In genomic region chrX:2187352-2188115, GRCh38 we compare ENCODE assay signal across 13 cellular contexts.
A peak's percentile ranks its signal among the peaks of the same experiment; 100 is the strongest.
DNase-seq lines count a peak whose midpoint lies in the region; ATAC-seq, FAIRE-seq and TF ChIP-seq lines count a peak whose summit lies in the region.
"Had no signal": no experiment of that assay in that cellular context is flagged by ENCODE, and none has a peak within 500 bp of the region (broad histone marks: within the 10 kb centered on the region; RNA-seq: fewer than 3 reads in every experiment).

No MANE protein-coding gene starts in this region.

- no peaks in the 10 kb centered on the region for H3K36me3 ChIP-seq in NT2/D1 (ENCODE audit: insufficient read depth, insufficient read length, low read length)
- no peaks in the 10 kb centered on the region for H3K36me3 ChIP-seq in endodermal cell (ENCODE audit: control insufficient read depth, insufficient read depth, low read length)

- CTCF ChIA-PET in A549 (lab: Yijun Ruan, JAX), result no interaction called here

- TF ChIP-seq CTCF in A549 (IDR thresholded peaks at IDR 0.05) (no peak), endodermal cell (conservative IDR thresholded peaks at IDR 0.05) (no peak), neural crest cell (conservative IDR thresholded peaks at IDR 0.05) (no peak), foreskin keratinocyte (conservative IDR thresholded peaks at IDR 0.05) (no peak)

- no peak for FAIRE-seq in A549 (lab: Jason Lieb, UNC)
- FAIRE-seq: GM12878 had no signal

- H3K4me1 Mint-ChIP-seq in endodermal cell (peaks cover 21% of the 10 kb centered on the region), neural crest cell (peaks cover 17% of the 10 kb centered on the region)
- H3K4me1 Mint-ChIP-seq: CD4-positive, CD25-positive, alpha-beta regulatory T cell had no signal

- H3K9ac ChIP-seq in NT2/D1 (ENCODE audit: insufficient read length, low read depth) (peak overlapping the region; percentile 57), endodermal cell (ENCODE audit: extremely low read depth, low read length, poor library complexity, severe bottlenecking) (no peak overlapping the region)
- H3K9ac ChIP-seq: BLaER1 treated with 17β-estradiol and CSF1 and Interleukin-3, amounts not matched to agents 10 nM and 100 nM had no signal

- TF ChIP-seq EP300 in A549 (IDR thresholded peaks at IDR 0.05), result no peak

- H3K9me3 Mint-ChIP-seq in endodermal cell (peaks cover 18% of the 10 kb centered on the region), neural crest cell (no peaks in the 10 kb centered on the region)

- POLR2A ChIA-PET in A549 (lab: Yijun Ruan, JAX), result no interaction called here

- H3K9me3 ChIP-seq in A549 (peaks cover 17% of the 10 kb centered on the region), NT2/D1 (ENCODE audit: insufficient read depth, low read length) (peaks cover 35% of the 10 kb centered on the region), endodermal cell (ENCODE audit: control insufficient read depth, low read length) (peaks cover 17% of the 10 kb centered on the region)

- no peak for DNase-seq in A549 (ENCODE audit: low read depth in 1 of 2, low spot score in 1 of 2)
- no peak for DNase-seq in NT2/D1 (ENCODE audit: low read depth, low spot score)
- DNase-seq in endodermal cell, result no peak
- DNase-seq in neural crest cell (ENCODE audit: low read depth, low spot score), result no peak
- DNase-seq in foreskin keratinocyte, result no peak
- DNase-seq: 8988T; ACHN; CD4-positive, CD25-positive, alpha-beta regulatory T cell had no signal

- H3K4me2 ChIP-seq in A549, result peak overlapping the region; percentile 35; the same call in 1 of the 3 replicates
- H3K4me2 ChIP-seq: BLaER1 treated with 17β-estradiol and CSF1 and Interleukin-3, amounts not matched to agents 10 nM and 100 nM had no signal

- no peak for ATAC-seq in A549
- ATAC-seq in GM19452 (IDR thresholded peaks at IDR 0.05; ENCODE audit: unreplicated experiment), result no peak
- no peak for ATAC-seq in GM19351 (IDR thresholded peaks at IDR 0.05; ENCODE audit: unreplicated experiment)
- ATAC-seq in foreskin keratinocyte, result no peak
- no peak for ATAC-seq in HG03280 (IDR thresholded peaks at IDR 0.05; ENCODE audit: unreplicated experiment)
- ATAC-seq: GM12878 had no signal

- no peak overlapping the region for H3K4me3 Mint-ChIP-seq in endodermal cell
- H3K4me3 Mint-ChIP-seq in neural crest cell, result peak overlapping the region; percentile 14
- H3K4me3 Mint-ChIP-seq: CD4-positive, CD25-positive, alpha-beta regulatory T cell had no signal

- 94% methylated on average over 13 of the region's 15 CpGs for WGBS in A549 (ENCODE audit: missing lambda C conversion rate)
- WGBS in endodermal cell (ENCODE audit: insufficient coverage in 1 of 2, insufficient read length in 1 of 2), 2 experiments, result 88 to 89% methylated on average over 8 to 15 of the region's 15 CpGs

- H3K27me3 ChIP-seq in NT2/D1 (ENCODE audit: insufficient read depth, insufficient read length), result no peaks in the 10 kb centered on the region
- no peaks in the 10 kb centered on the region for H3K27me3 ChIP-seq in endodermal cell (ENCODE audit: control insufficient read depth, insufficient read depth, low read length, poor library complexity, severe bottlenecking)
- no peaks in the 10 kb centered on the region for H3K27me3 ChIP-seq in foreskin keratinocyte
- H3K27me3 ChIP-seq: BLaER1 treated with 17β-estradiol and CSF1 and Interleukin-3, amounts not matched to agents 10 nM and 100 nM had no signal

- no peak overlapping the region for H3K4me3 ChIP-seq in A549
- H3K4me3 ChIP-seq in NT2/D1 (ENCODE audit: insufficient read length, low read depth), result no peak overlapping the region
- peak overlapping the region; percentile 66 for H3K4me3 ChIP-seq in endodermal cell (ENCODE audit: low read length)
- H3K4me3 ChIP-seq: BLaER1 treated with 17β-estradiol and CSF1 and Interleukin-3, amounts not matched to agents 10 nM and 100 nM; GM12878 had no signal

- TF ChIP-seq POLR2A in A549 (IDR thresholded peaks at IDR 0.05; ENCODE audit: low read length), result no peak

- H3K27me3 Mint-ChIP-seq in endodermal cell (ENCODE audit: insufficient read depth), result no peaks in the 10 kb centered on the region
- peaks cover 5% of the 10 kb centered on the region for H3K27me3 Mint-ChIP-seq in neural crest cell (ENCODE audit: low read depth)
- H3K27me3 Mint-ChIP-seq: CD4-positive, CD25-positive, alpha-beta regulatory T cell had no signal

- peaks cover 26% of the 10 kb centered on the region for H3K4me1 ChIP-seq in A549
- peaks cover 5% of the 10 kb centered on the region for H3K4me1 ChIP-seq in NT2/D1 (ENCODE audit: insufficient read depth, insufficient read length)
- H3K4me1 ChIP-seq in endodermal cell (ENCODE audit: control insufficient read depth, insufficient read depth, low read length), result peaks cover 2% of the 10 kb centered on the region
- H3K4me1 ChIP-seq in foreskin keratinocyte, result peaks cover 4% of the 10 kb centered on the region

- peaks cover 7% of the 10 kb centered on the region for H3K36me3 Mint-ChIP-seq in endodermal cell (ENCODE audit: low read depth)
- peaks cover 9% of the 10 kb centered on the region for H3K36me3 Mint-ChIP-seq in neural crest cell (ENCODE audit: low read depth)

- no peak for TF ChIP-seq RAD21 in A549 (conservative IDR thresholded peaks at IDR 0.05 in 1 of 2, IDR thresholded peaks at IDR 0.05 in 1 of 2)

- H3K27ac ChIP-seq in A549 (no peak overlapping the region; a peak in 2 of 6 replicates), endodermal cell (ENCODE audit: low read depth, low read length) (no peak overlapping the region), foreskin keratinocyte (no peak overlapping the region)
- H3K27ac ChIP-seq: BLaER1 treated with 17β-estradiol and CSF1 and Interleukin-3, amounts not matched to agents 10 nM and 100 nM had no signal

- H3K27ac Mint-ChIP-seq in endodermal cell (no peak overlapping the region), neural crest cell (ENCODE audit: unreplicated experiment) (no peak overlapping the region)

TF ChIP-seq in A549, 52 proteins besides CTCF, POLR2A, EP300 and RAD21:
- TF ChIP-seq MYC (IDR thresholded peaks at IDR 0.05; ENCODE audit: borderline replicate concordance, low read length), result no peak
- TF ChIP-seq RCOR1 (IDR thresholded peaks at IDR 0.05; ENCODE audit: low read depth, low read length), result no peak
- TF ChIP-seq RARB (CRISPR knock-in tag; IDR thresholded peaks at IDR 0.05), result no peak
- TF ChIP-seq ELK1 (IDR thresholded peaks at IDR 0.05; ENCODE audit: low read depth, low read length), result no peak
- no peak for TF ChIP-seq ZSCAN20 (CRISPR knock-in tag; IDR thresholded peaks at IDR 0.05)
- no peak for TF ChIP-seq ZC3H11A (IDR thresholded peaks at IDR 0.05)
- no peak for TF ChIP-seq HES2 (IDR thresholded peaks at IDR 0.05)
